Comparison of ENCODE assay signal across 24 cellular contexts in genomic region chr2:189426886-189427285, GRCh38.
"Had no signal": no experiment of that assay in that cellular context is flagged by ENCODE, and none has a peak within 500 bp of the region (broad histone marks: within the 10 kb centered on the region; RNA-seq: fewer than 3 reads in every experiment).

No MANE protein-coding gene starts in this region.

- H3K36me3 ChIP-seq: heart left ventricle, spleen, stomach, thoracic aorta had no signal

- H3K4me3 ChIP-seq: dorsolateral prefrontal cortex, heart left ventricle, lung, psoas muscle, spleen, stomach, thoracic aorta had no signal

- H3K9ac ChIP-seq: parathyroid adenoma had no signal

- H3K79me2 ChIP-seq: parathyroid adenoma had no signal

- H3K27me3 ChIP-seq: dorsolateral prefrontal cortex, heart left ventricle, spleen, stomach had no signal

- DNase-seq: cortex of kidney; dorsolateral prefrontal cortex; effector CD8-positive, alpha-beta T cell; heart left ventricle; hippocampal formation; left colon; left ventricle myocardium superior; mesendoderm; naive B cell; occipital lobe; psoas muscle; retina; spleen; stimulated activated CD4-positive, alpha-beta T cell treated with anti-CD3 and anti-CD28 coated beads, Interleukin-15, amount 100 ng/mL, for 24 hours; stimulated activated CD4-positive, alpha-beta T cell treated with anti-CD3 and anti-CD28 coated beads, Interleukin-1b, Interleukin-23, amount 100 ng/mL, for 48 hours; stimulated activated CD4-positive, alpha-beta T cell treated with anti-CD3 and anti-CD28 coated beads, Interleukin-4, amount 100 ng/mL, for 24 hours; stimulated activated naive CD4-positive, alpha-beta T cell; stomach; substantia nigra; trophoblast cell had no signal

- H3K4me1 ChIP-seq: heart left ventricle, parathyroid adenoma, psoas muscle, spleen, stomach had no signal

- H3K27ac ChIP-seq: dorsolateral prefrontal cortex, heart left ventricle, parathyroid adenoma, psoas muscle, spleen, stomach, thoracic aorta had no signal

- H2AFZ ChIP-seq: parathyroid adenoma had no signal

- FAIRE-seq: frontal cortex had no signal

- H3K9me3 ChIP-seq: heart left ventricle, psoas muscle, spleen, stomach, thoracic aorta had no signal
